Comparison of ENCODE assay signal across 8 cellular contexts in genomic region chrX:39896951-39897740, GRCh38.
DNase-seq lines count a peak whose midpoint lies in the region; ATAC-seq and TF ChIP-seq lines count a peak whose summit lies in the region.

No MANE protein-coding gene starts in this region.

- H3K79me2 ChIP-seq in PC-9 (ENCODE audit: low read depth): no peaks in the 10 kb centered on the region

- CTCF ChIA-PET in PC-9 (lab: Charles Lee): no interaction called here

- H3K27ac Mint-ChIP-seq in HFFc6: peak overlapping the region; percentile 31; the same call in 1 of the 2 replicates

- no peaks in the 10 kb centered on the region for H3K36me3 ChIP-seq in gastrocnemius medialis
- no peaks in the 10 kb centered on the region for H3K36me3 ChIP-seq in PC-9 (ENCODE audit: low read depth)

- POLR2A ChIA-PET in PC-9 (lab: Charles Lee; ENCODE audit: unreplicated experiment): no interaction called here

- no peaks in the 10 kb centered on the region for H3K27me3 Mint-ChIP-seq in HFFc6 (ENCODE audit: insufficient read depth)

- H3F3A ChIP-seq in PC-9 (ENCODE audit: insufficient read depth, low read depth): no peaks in the 10 kb centered on the region

- no peaks in the 10 kb centered on the region for H4K20me1 ChIP-seq in PC-9 (ENCODE audit: insufficient read depth)

- ATAC-seq in left cardiac atrium: peak; percentile 53 to 81
- peak; percentile 50 to 84 for ATAC-seq in gastrocnemius medialis
- ATAC-seq in HG03378 (IDR thresholded peaks at IDR 0.05; ENCODE audit: unreplicated experiment): no peak

- H3K4me1 Mint-ChIP-seq in HFFc6 (ENCODE audit: low read depth): peaks cover 40% of the 10 kb centered on the region

- H3K4me3 ChIP-seq in gastrocnemius medialis (no peak overlapping the region), PC-9 (no peak overlapping the region)

- no peaks in the 10 kb centered on the region for H3K36me3 Mint-ChIP-seq in HFFc6 (ENCODE audit: low read depth)

- H3K4me1 ChIP-seq in gastrocnemius medialis (peaks cover 7 to 12% of the 10 kb centered on the region in 2 donors), PC-9 (replicated peaks; ENCODE audit: insufficient read depth) (no peaks in the 10 kb centered on the region)

- H3K4me3 Mint-ChIP-seq in HFFc6: no peak overlapping the region; the same call in 1 of the 2 replicates

- no peaks in the 10 kb centered on the region for H3K9me3 Mint-ChIP-seq in HFFc6

- no peak overlapping the region for H3K4me2 ChIP-seq in PC-9

- H3K27me3 ChIP-seq in gastrocnemius medialis (no peaks in the 10 kb centered on the region), PC-9 (ENCODE audit: insufficient read depth, low read depth) (no peaks in the 10 kb centered on the region)

- TF ChIP-seq CTCF in HFFc6 (IDR thresholded peaks at IDR 0.05) (no peak), gastrocnemius medialis (IDR thresholded peaks at IDR 0.05 in 4 of 5, conservative IDR thresholded peaks at IDR 0.05 in 1 of 5) (no peak), PC-9 (conservative IDR thresholded peaks at IDR 0.05) (no peak)

- DNase-seq in HFFc6: peak; percentile 25
- DNase-seq in SW480 (ENCODE audit: low spot score): peak; percentile 70
- DNase-seq in left cardiac atrium: peak; percentile 36
- DNase-seq in gastrocnemius medialis: peak in 1 of 2 donors; percentile 33
- no peak for DNase-seq in COR-L47 (lab: John Stamatoyannopoulos, UW)
- no peak for DNase-seq in PC-9
- no peak for DNase-seq in HUDEP-2 (lab: John Stamatoyannopoulos, UW; ENCODE audit: unreplicated experiment in 76 of 76)

- no peak overlapping the region for H2AFZ ChIP-seq in PC-9

- TF ChIP-seq POLR2A in gastrocnemius medialis (IDR thresholded peaks at IDR 0.05): no peak

- in situ Hi-C loops in gastrocnemius medialis (cut with MboI; ENCODE audit: low sequenced_read_pairs in 4 of 4): no loop called here

- BruUV-seq in PC-9 (replicated peaks; lab: Mats Ljungman, UMichigan): no TSS peak

- intact Hi-C loops in left cardiac atrium (cut with DNase I) (loop anchor here in 1 of 2 donors (5.0 kb wide), 1 partner anchor 115 kb away; no protein-coding TSS in a partner anchor), gastrocnemius medialis (cut with DNase I; ENCODE audit: low total_unique reads) (no loop called here), PC-9 (cut with micrococcal nuclease; ENCODE audit: unreplicated experiment) (no loop called here)

- H3K9me3 ChIP-seq in gastrocnemius medialis: no peaks in the 10 kb centered on the region
- H3K9me3 ChIP-seq in PC-9 (ENCODE audit: insufficient read depth, low read depth): no peaks in the 10 kb centered on the region

- H3K9me2 ChIP-seq in PC-9 (ENCODE audit: insufficient read depth): no peaks in the 10 kb centered on the region

- H3K27ac ChIP-seq in gastrocnemius medialis (no peak overlapping the region), PC-9 (no peak overlapping the region)

Comparison
In these comparisons a context has a peak if more than half of its experiments do, and no peak if none do; other contexts are left out.
1. DNase-seq: peak in HFFc6 (single experiment), SW480 (single experiment) and left cardiac atrium (single experiment); none in COR-L47 (single experiment), PC-9 (0 of 2) and HUDEP-2 (0 of 76).